In genomic region chr16:67563708-67564468, GRCh38 we compare ENCODE assay signal across 8 cellular contexts. TPM values are rescaled to one million over a fixed set of nuclear protein-coding genes. Genes with fewer than 3 reads are reported as not detected.
DNase-seq lines count a peak whose midpoint lies in the region; ATAC-seq, FAIRE-seq and TF ChIP-seq lines count a peak whose summit lies in the region.

No MANE protein-coding gene starts in this region.

- H3K4me1 ChIP-seq in gastrocnemius medialis = peaks cover 27 to 35% of the 10 kb centered on the region in 2 donors

- peak; percentile 11 for DNase-seq in NCI-H1436 (lab: John Stamatoyannopoulos, UW)
- DNase-seq in NCI-H1436 treated with DMSO at 0.1 percent for 48 hours (lab: John Stamatoyannopoulos, UW) = no peak
- peak; percentile 10 for DNase-seq in NCI-H146 treated with DMSO at 0.1 percent for 48 hours (lab: John Stamatoyannopoulos, UW; ENCODE audit: unreplicated experiment)
- peak; percentile 28 for DNase-seq in activated naive CD4-positive, alpha-beta T cell treated with anti-CD3 and anti-CD28 coated beads, Interleukin-2, amount 50 U/mL, for 16 hours
- no peak for DNase-seq in left ventricle myocardium superior
- DNase-seq in gastrocnemius medialis = peak; percentile 87 to 93
- DNase-seq in urothelium cell line (ENCODE audit: low spot score) = no peak

- H3K36me3 ChIP-seq in gastrocnemius medialis = no peaks in the 10 kb centered on the region

- FAIRE-seq in urothelium cell line (lab: Jason Lieb, UNC) = no peak

- in situ Hi-C loops in gastrocnemius medialis (cut with MboI; ENCODE audit: low sequenced_read_pairs in 4 of 4) = no loop called here

- H3K27ac ChIP-seq in gastrocnemius medialis = peak overlapping the region; percentile 90 to 100 (median 100)

- no peaks in the 10 kb centered on the region for H3K27me3 ChIP-seq in gastrocnemius medialis

- no peaks in the 10 kb centered on the region for H3K9me3 ChIP-seq in gastrocnemius medialis

- no peak for TF ChIP-seq CTCF in gastrocnemius medialis (IDR thresholded peaks at IDR 0.05 in 4 of 5, conservative IDR thresholded peaks at IDR 0.05 in 1 of 5)

- peak; percentile 79 to 85 for TF ChIP-seq POLR2A in gastrocnemius medialis (IDR thresholded peaks at IDR 0.05)

- intact Hi-C loops in left ventricle myocardium superior (cut with micrococcal nuclease) = loop anchor here (5.0 kb wide), 1 partner anchor 103 kb away; the partner anchor contains the start of genes C16orf86 and ENKD1
- intact Hi-C loops in gastrocnemius medialis (cut with DNase I; ENCODE audit: low total_unique reads) = loop anchor here (2.0 to 10.0 kb wide), 3 partner anchors 83 to 281 kb away; partner anchors contain the start of genes ATP6V0D1, CENPT, NUTF2 and RANBP10

- ATAC-seq in left ventricle myocardium superior (peak; percentile 1), gastrocnemius medialis (peak; percentile 77 to 78), HG02759 (IDR thresholded peaks at IDR 0.05; ENCODE audit: unreplicated experiment) (no peak)

- peak overlapping the region; percentile 69 to 97 (median 86) for H3K4me3 ChIP-seq in gastrocnemius medialis

RNA-seq across cellular contexts. Expression of gene CTCF, which starts 1.6 kb away (rescaled TPM):
- total RNA-seq in left ventricle myocardium superior = 32.8 TPM
- 10 to 100 TPM; 25.9 to 35.9 (median 30.3) TPM for total RNA-seq in gastrocnemius medialis

RNA-seq across cellular contexts. Expression of gene RIPOR1, which starts 35.3 kb away (rescaled TPM):
- total RNA-seq in left ventricle myocardium superior (76.1 TPM), gastrocnemius medialis (10 to 100 TPM; 10.6 to 65.4 (median 25.1) TPM)

Comparison
In these comparisons a context has a peak if more than half of its experiments do, and no peak if none do; other contexts are left out.
1. DNase-seq: peak in NCI-H1436 (single experiment), NCI-H146 treated with DMSO at 0.1 percent for 48 hours (single experiment), activated naive CD4-positive, alpha-beta T cell treated with anti-CD3 and anti-CD28 coated beads, Interleukin-2, amount 50 U/mL, for 16 hours (single experiment) and gastrocnemius medialis (2 of 2); none in NCI-H1436 treated with DMSO at 0.1 percent for 48 hours (single experiment), left ventricle myocardium superior (single experiment) and urothelium cell line (single experiment).